ENCODE assay signal across 28 cellular contexts in the genomic region with DNA sequence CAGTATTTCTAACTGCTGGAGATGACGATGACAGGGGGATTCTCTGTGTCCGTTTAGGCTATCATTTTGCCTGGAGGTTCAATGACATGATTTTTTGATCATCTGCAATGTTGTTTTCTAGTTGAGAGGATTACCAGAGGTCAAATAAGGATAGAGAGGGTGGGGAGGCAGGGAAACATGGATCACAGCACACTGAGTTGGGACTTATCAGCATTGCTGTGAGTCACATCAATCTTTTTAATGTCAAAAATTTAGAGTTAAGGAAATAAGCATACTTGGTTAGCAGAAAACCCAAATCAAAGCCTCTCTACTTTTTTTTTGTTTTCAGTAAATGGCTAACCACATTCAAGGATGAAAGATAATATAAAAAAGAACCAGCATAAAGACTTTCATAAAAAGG. TPM values are rescaled to one million over a fixed set of nuclear protein-coding genes. Genes with fewer than 3 reads are reported as not detected.
"Had no signal": no experiment of that assay in that cellular context is flagged by ENCODE, and none has a peak within 500 bp of the region (broad histone marks: within the 10 kb centered on the region; RNA-seq: fewer than 3 reads in every experiment).

No MANE protein-coding gene starts in this region.

- ATAC-seq: effector memory CD8-positive, alpha-beta T cell; left ventricle myocardium superior had no signal

- H3K9me3 ChIP-seq: esophagus squamous epithelium, prostate gland, right atrium auricular region, thyroid gland had no signal

- H3K4me3 ChIP-seq: esophagus squamous epithelium, prostate gland, right atrium auricular region, thyroid gland had no signal

- FAIRE-seq: frontal cortex, urothelium cell line had no signal

- DNase-seq: activated CD4-positive, alpha-beta T cell treated with anti-CD3 and anti-CD28 coated beads for 1 hour; activated CD8-positive, alpha-beta memory T cell treated with anti-CD3 and anti-CD28 coated beads for 24 hours; activated CD8-positive, alpha-beta memory T cell treated with anti-CD3 and anti-CD28 coated beads, Interleukin-2, amount 50 U/mL, for 48 hours; activated effector memory CD4-positive, alpha-beta T cell treated with anti-CD3 and anti-CD28 coated beads, Interleukin-2, amount 50 U/mL, for 16 hours; activated naive CD4-positive, alpha-beta T cell treated with anti-CD3 and anti-CD28 coated beads, Interleukin-2, amount 50 U/mL, for 16 hours; activated T-cell treated with anti-CD3 and anti-CD28 coated beads, Interleukin-2, amount 50 U/mL, for 48 hours; effector memory CD8-positive, alpha-beta T cell; esophagus squamous epithelium; head of caudate nucleus; left ventricle myocardium superior; naive B cell; stimulated activated CD4-positive, alpha-beta T cell treated with anti-CD3 and anti-CD28 coated beads, Interleukin-2, amount 100 ng/mL, for 24 hours; stimulated activated naive CD4-positive, alpha-beta T cell treated with Interleukin-2 at 50 U/mL for 16 hours; T-helper 2 cell; thyroid gland had no signal

- H3K27me3 Mint-ChIP-seq: effector memory CD8-positive, alpha-beta T cell; naive B cell had no signal

- H3K27ac ChIP-seq: esophagus squamous epithelium, prostate gland, right atrium auricular region, thyroid gland, VCaP had no signal

- H3K36me3 Mint-ChIP-seq: naive B cell had no signal

- H3K4me1 ChIP-seq: esophagus squamous epithelium, prostate gland, right atrium auricular region, thyroid gland had no signal

- H3K4me3 Mint-ChIP-seq: effector memory CD8-positive, alpha-beta T cell; naive B cell; neural crest cell had no signal

- H3K27me3 ChIP-seq: esophagus squamous epithelium, right atrium auricular region, thyroid gland had no signal

- H3K27ac Mint-ChIP-seq: effector memory CD8-positive, alpha-beta T cell; naive B cell had no signal

- H3K36me3 ChIP-seq: esophagus squamous epithelium, prostate gland, right atrium auricular region, thyroid gland had no signal

- H3K4me1 Mint-ChIP-seq: naive B cell, neural crest cell had no signal

RNA-seq across cellular contexts. Expression of gene CSNK1A1L, which starts 43.0 kb away (rescaled TPM):
- total RNA-seq: cardiac septum, dermis microvascular lymphatic vessel endothelial cell, esophagus squamous epithelium, frontal cortex, left ventricle myocardium superior, mononuclear cell, neural crest cell, omental fat pad, right atrium auricular region, skeletal muscle tissue, subcutaneous adipose tissue, thyroid gland had no signal
- polyA plus RNA-seq: adipose tissue had no signal
